28 cellular contexts compared by ENCODE assay signal in genomic region chr12:104422441-104422840, GRCh38.
"Had no signal": no experiment of that assay in that cellular context is flagged by ENCODE, and none has a peak within 500 bp of the region (broad histone marks: within the 10 kb centered on the region; RNA-seq: fewer than 3 reads in every experiment).

No MANE protein-coding gene starts in this region.

- H3K9me3 Mint-ChIP-seq: activated CD4-positive, alpha-beta memory T cell treated with anti-CD3 and anti-CD28 coated beads, Interleukin-2, amount 10 ng/mL, durations not matched to agents 7 days and 5 days; T-helper 1 cell treated with Interleukin-12 subunit alpha and Interleukin-12 subunit beta and Interleukin-4 antibody, amounts not matched to agents 30 μg/mL and 1 μg/mL, for 36 hours; T-helper 2 cell treated with Interferon-gamma antibody and Interleukin-4, amounts not matched to agents 5 μg/mL and 100 μg/mL, for 36 hours had no signal

- H3K27ac ChIP-seq: ascending aorta, body of pancreas had no signal

- H3K4me3 ChIP-seq: ascending aorta, body of pancreas had no signal

- H3K4me1 ChIP-seq: ascending aorta had no signal

- H3K36me3 ChIP-seq: ascending aorta had no signal

- H3K27me3 ChIP-seq: ascending aorta, body of pancreas had no signal

- H3K4me3 Mint-ChIP-seq: activated CD4-positive, alpha-beta memory T cell treated with anti-CD3 and anti-CD28 coated beads, Interleukin-2, amount 10 ng/mL, durations not matched to agents 7 days and 5 days; activated CD8-positive, alpha-beta memory T cell treated with anti-CD3 and anti-CD28 coated beads, Interleukin-2, amount 10 ng/mL, durations not matched to agents 7 days and 5 days; activated naive CD4-positive, alpha-beta T cell treated with anti-CD3 and anti-CD28 coated beads, Interleukin-2, amount 10 ng/mL, durations not matched to agents 7 days and 5 days; activated naive CD8-positive, alpha-beta T cell treated with anti-CD3 and anti-CD28 coated beads for 36 hours; T-helper 1 cell treated with Interleukin-12 subunit alpha and Interleukin-12 subunit beta and Interleukin-4 antibody, amounts not matched to agents 30 μg/mL and 1 μg/mL, for 36 hours; T-helper 2 cell treated with Interferon-gamma antibody and Interleukin-4, amounts not matched to agents 5 μg/mL and 100 μg/mL, for 36 hours; WTC11 had no signal

- FAIRE-seq: bronchial epithelial cell, TTC549 had no signal

- H3K36me3 Mint-ChIP-seq: activated naive CD4-positive, alpha-beta T cell treated with anti-CD3 and anti-CD28 coated beads, Interleukin-2, amount 10 ng/mL, durations not matched to agents 7 days and 5 days had no signal

- ATAC-seq: activated CD8-positive, alpha-beta memory T cell treated with anti-CD3 and anti-CD28 coated beads, Interleukin-2, amount 10 ng/mL, durations not matched to agents 7 days and 5 days; body of pancreas; WTC11 had no signal

- H3K4me1 Mint-ChIP-seq: WTC11 had no signal

- H3K27ac Mint-ChIP-seq: activated CD4-positive, alpha-beta memory T cell treated with anti-CD3 and anti-CD28 coated beads, Interleukin-2, amount 10 ng/mL, durations not matched to agents 7 days and 5 days; activated CD8-positive, alpha-beta memory T cell treated with anti-CD3 and anti-CD28 coated beads, Interleukin-2, amount 10 ng/mL, durations not matched to agents 7 days and 5 days; activated naive CD4-positive, alpha-beta T cell treated with anti-CD3 and anti-CD28 coated beads, Interleukin-2, amount 10 ng/mL, durations not matched to agents 7 days and 5 days; activated naive CD8-positive, alpha-beta T cell treated with anti-CD3 and anti-CD28 coated beads for 36 hours; T-helper 1 cell treated with Interleukin-12 subunit alpha and Interleukin-12 subunit beta and Interleukin-4 antibody, amounts not matched to agents 30 μg/mL and 1 μg/mL, for 36 hours; T-helper 2 cell treated with Interferon-gamma antibody and Interleukin-4, amounts not matched to agents 5 μg/mL and 100 μg/mL, for 36 hours; WTC11 had no signal

- H3K9me3 ChIP-seq: ascending aorta, body of pancreas had no signal

- H3K27me3 Mint-ChIP-seq: activated naive CD4-positive, alpha-beta T cell treated with anti-CD3 and anti-CD28 coated beads, Interleukin-2, amount 10 ng/mL, durations not matched to agents 7 days and 5 days had no signal

- DNase-seq: activated CD4-positive, alpha-beta memory T cell treated with anti-CD3 and anti-CD28 coated beads, Interleukin-2, amount 10 ng/mL, durations not matched to agents 7 days and 5 days; activated CD4-positive, alpha-beta T cell treated with anti-CD3 and anti-CD28 coated beads for 48 hours; activated CD4-positive, CD25-positive, alpha-beta regulatory T cell treated with anti-CD3 and anti-CD28 coated beads, Interleukin-2, amount 50 U/mL, for 72 hours; activated CD8-positive, alpha-beta memory T cell treated with anti-CD3 and anti-CD28 coated beads for 24 hours; activated CD8-positive, alpha-beta memory T cell treated with anti-CD3 and anti-CD28 coated beads, Interleukin-2, amount 10 ng/mL, durations not matched to agents 7 days and 5 days; activated CD8-positive, alpha-beta memory T cell treated with anti-CD3 and anti-CD28 coated beads, Interleukin-2, amount 50 U/mL, for 48 hours; activated effector memory CD4-positive, alpha-beta T cell treated with Interleukin-2 at 50 U/mL for 16 hours; activated naive CD4-positive, alpha-beta T cell treated with anti-CD3 and anti-CD28 coated beads, Interleukin-2, amount 10 ng/mL, durations not matched to agents 7 days and 5 days; activated naive CD8-positive, alpha-beta T cell treated with anti-CD3 and anti-CD28 coated beads for 36 hours; activated T-cell treated with anti-CD3 and anti-CD28 coated beads, Interleukin-2, amount 50 U/mL, for 48 hours; amniotic stem cell; body of pancreas; caudate nucleus; NCI-H1105; NCI-H1417 treated with DMSO at 0.1 percent for 48 hours; NCI-H187 treated with DMSO at 0.1 percent for 48 hours; NCI-H2171; NCI-H510A; NCI-H526; NCI-H748 treated with DMSO at 0.1 percent for 48 hours; NK-92 treated with Interleukin-12 subunit alpha and Interleukin-12 subunit beta, amount 100 ng/mL, for 24 hours; Right ventricle myocardium superior had no signal
